18 cellular contexts compared by ENCODE assay signal in the genomic region with DNA sequence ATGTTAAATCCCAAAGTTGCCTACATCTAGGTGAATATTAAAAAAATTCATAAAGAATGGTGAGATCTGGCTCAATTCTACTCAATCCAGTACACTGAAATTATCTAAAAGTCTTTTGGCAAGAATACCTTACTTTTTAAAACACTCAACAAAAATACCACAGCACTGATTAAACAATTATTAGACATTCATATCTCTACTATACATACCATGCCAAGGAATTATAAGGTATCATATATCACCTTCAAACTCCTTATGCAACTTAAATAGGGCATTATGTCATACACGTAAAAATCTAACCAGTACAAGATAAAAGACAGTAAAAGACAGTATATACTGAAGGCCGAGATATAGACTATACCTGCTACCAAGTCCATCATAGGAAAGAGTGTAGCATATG. TPM values are rescaled to one million over a fixed set of nuclear protein-coding genes. Genes with fewer than 3 reads are reported as not detected.
A peak's percentile ranks its signal among the peaks of the same experiment; 100 is the strongest.
DNase-seq lines count a peak whose midpoint lies in the region; ATAC-seq, FAIRE-seq and TF ChIP-seq lines count a peak whose summit lies in the region.
"Had no signal": no experiment of that assay in that cellular context is flagged by ENCODE, and none has a peak within 500 bp of the region (broad histone marks: within the 10 kb centered on the region; RNA-seq: fewer than 3 reads in every experiment).

No MANE protein-coding gene starts in this region.

- TF ChIP-seq CTCF in HFFc6 (IDR thresholded peaks at IDR 0.05) (no peak), RWPE2 (IDR thresholded peaks at IDR 0.05; ENCODE audit: poor library complexity, severe bottlenecking) (no peak), chondrocyte (IDR thresholded peaks at IDR 0.05) (no peak)

- H3K4me1 Mint-ChIP-seq in HFFc6 (ENCODE audit: low read depth) (peaks cover 85% of the 10 kb centered on the region), chondrocyte (ENCODE audit: low read depth) (peaks cover 56% of the 10 kb centered on the region)

- H3K4me1 ChIP-seq in RWPE2 (ENCODE audit: insufficient read depth, poor library complexity, severe bottlenecking), result peaks cover 56% of the 10 kb centered on the region

- ATAC-seq in RWPE2 (ENCODE audit: low read depth) (peak; percentile 86), GM19023 (IDR thresholded peaks at IDR 0.05; ENCODE audit: unreplicated experiment) (no peak)
- ATAC-seq: Right ventricle myocardium inferior had no signal

- H3K27ac Mint-ChIP-seq in HFFc6, result peak overlapping the region; percentile 42
- H3K27ac Mint-ChIP-seq in chondrocyte (ENCODE audit: unreplicated experiment), result peak overlapping the region; percentile 43

- H3K9me3 ChIP-seq in RWPE2 (ENCODE audit: severe bottlenecking), result no peaks in the 10 kb centered on the region

- FAIRE-seq in A204.1 (lab: Jason Lieb, UNC), result peak; percentile 29
- FAIRE-seq: H1 had no signal

- no peaks in the 10 kb centered on the region for H3K27me3 ChIP-seq in RWPE2 (ENCODE audit: insufficient read depth, poor library complexity, severe bottlenecking)

- H3K36me3 Mint-ChIP-seq in HFFc6 (ENCODE audit: low read depth) (peaks cover 14% of the 10 kb centered on the region), chondrocyte (ENCODE audit: low read depth) (no peaks in the 10 kb centered on the region)

- H3K4me3 Mint-ChIP-seq in HFFc6, result no peak overlapping the region
- H3K4me3 Mint-ChIP-seq in chondrocyte (ENCODE audit: unreplicated experiment), result no peak overlapping the region
- H3K4me3 Mint-ChIP-seq: CD14-positive monocyte had no signal

- DNase-seq in HFFc6 (no peak), RWPE2 (ENCODE audit: low spot score) (no peak), chondrocyte (ENCODE audit: low spot score) (no peak), NCI-H524 (lab: John Stamatoyannopoulos, UW) (no peak), substantia nigra (lab: John Stamatoyannopoulos, UW) (no peak)
- DNase-seq: COR-L47, DMS153, NCI-H1048, NCI-H1436 treated with DMSO at 0.1 percent for 48 hours, NCI-H2171 treated with DMSO at 0.1 percent for 48 hours, NCI-H446 treated with DMSO at 0.1 percent for 48 hours, NCI-H748 treated with DMSO at 0.1 percent for 48 hours had no signal

- H3K27me3 Mint-ChIP-seq in HFFc6 (ENCODE audit: insufficient read depth) (no peaks in the 10 kb centered on the region), chondrocyte (ENCODE audit: low read depth) (no peaks in the 10 kb centered on the region)
- H3K27me3 Mint-ChIP-seq: IgD-negative memory B cell had no signal

- H3K4me3 ChIP-seq in RWPE2 (ENCODE audit: severe bottlenecking), result no peak overlapping the region

- H3K36me3 ChIP-seq in RWPE2 (ENCODE audit: low read depth), result 0 out of 2 replicates have a peak, but pooled peaks cover 3% of the 10 kb centered on the region

- no peaks in the 10 kb centered on the region for H3K9me3 Mint-ChIP-seq in HFFc6
- H3K9me3 Mint-ChIP-seq in chondrocyte (ENCODE audit: low read depth), result no peaks in the 10 kb centered on the region
- H3K9me3 Mint-ChIP-seq: CD14-positive monocyte, IgD-negative memory B cell had no signal

- H3K27ac ChIP-seq in RWPE2 (ENCODE audit: poor library complexity, severe bottlenecking), result peak overlapping the region; percentile 66
- no peak overlapping the region for H3K27ac ChIP-seq in substantia nigra (ENCODE audit: low read depth, low read length, poor library complexity, severe bottlenecking)

RNA-seq across cellular contexts. Expression of a gene that starts 6.1 kb away (rescaled TPM):
- 10 to 100 TPM; 80.4 to 96.3 (median 90.4) TPM for total RNA-seq in HFFc6 (2021; fragmentation: NEBNext Ultra II Directional; extraction: Animal tissue kit (Norgen Biotek cat#: 25700))
- 92.5 to 124 TPM (median 104 TPM) in 3 replicates for total RNA-seq in chondrocyte
